In the genomic region with DNA sequence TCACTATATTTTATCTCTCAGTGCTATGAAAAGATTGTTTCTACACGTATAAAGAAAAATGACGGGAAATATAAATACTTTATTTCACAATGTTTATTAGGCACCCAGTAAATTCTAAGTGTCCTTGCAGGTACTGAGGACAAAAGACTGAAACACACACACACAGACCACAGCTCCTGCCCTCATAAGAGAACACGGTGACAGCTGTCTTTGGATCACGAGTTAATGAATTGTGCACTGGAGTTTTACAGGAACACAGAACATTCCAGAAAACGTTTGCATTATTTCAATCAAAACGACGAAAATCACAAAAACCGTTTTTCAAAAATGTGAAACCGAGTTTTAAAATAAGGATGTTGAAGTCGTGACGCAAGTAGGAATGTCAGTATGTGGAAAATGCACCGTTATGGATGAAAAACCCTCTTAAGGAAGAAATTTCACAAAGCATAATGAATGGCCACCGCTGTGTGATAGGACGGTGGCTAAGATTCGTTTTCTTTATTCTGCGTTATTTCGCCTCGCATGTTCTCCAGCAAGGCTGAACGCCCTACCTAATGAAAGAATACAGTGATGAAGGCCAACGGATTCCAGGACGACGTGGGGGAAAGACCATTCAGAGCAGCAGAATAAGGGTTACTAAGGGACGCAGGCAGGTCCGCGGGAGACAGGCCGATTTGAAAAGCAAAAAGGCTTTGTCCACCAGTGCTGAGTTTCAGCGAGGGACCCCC, we compare ENCODE assay signal across 8 cellular contexts. TPM values are rescaled to one million over a fixed set of nuclear protein-coding genes. Genes with fewer than 3 reads are reported as not detected.
DNase-seq lines count a peak whose midpoint lies in the region; ATAC-seq lines count a peak whose summit lies in the region.

No MANE protein-coding gene starts in this region.

- POLR2A ChIA-PET in activated naive CD8-positive, alpha-beta T cell treated with anti-CD3 and anti-CD28 coated beads, Interleukin-2, amount 10 ng/mL, durations not matched to agents 7 days and 5 days (lab: Charles Lee): no interaction called here

- no peaks in the 10 kb centered on the region for H3K9me3 Mint-ChIP-seq in activated naive CD8-positive, alpha-beta T cell treated with anti-CD3 and anti-CD28 coated beads, Interleukin-2, amount 10 ng/mL, durations not matched to agents 7 days and 5 days

- no peaks in the 10 kb centered on the region for H3K27me3 ChIP-seq in thymus (ENCODE audit: control insufficient read depth, insufficient read depth)

- no peaks in the 10 kb centered on the region for H3K36me3 ChIP-seq in thymus (ENCODE audit: control insufficient read depth, insufficient read depth)

- peak overlapping the region; percentile 95 for H3K27ac Mint-ChIP-seq in activated naive CD8-positive, alpha-beta T cell treated with anti-CD3 and anti-CD28 coated beads, Interleukin-2, amount 10 ng/mL, durations not matched to agents 7 days and 5 days

- peak overlapping the region; percentile 69 for H3K4me3 ChIP-seq in thymus (ENCODE audit: low read length)

- 7% methylated on average over 27 of the region's 27 CpGs for WGBS in thymus

- peak overlapping the region; percentile 87 for H3K4me3 Mint-ChIP-seq in activated naive CD8-positive, alpha-beta T cell treated with anti-CD3 and anti-CD28 coated beads, Interleukin-2, amount 10 ng/mL, durations not matched to agents 7 days and 5 days

- peak overlapping the region; percentile 68 for H3K27ac ChIP-seq in thymus (ENCODE audit: low read depth)

- no peaks in the 10 kb centered on the region for H3K4me1 ChIP-seq in thymus (ENCODE audit: control insufficient read depth, insufficient read depth, low read length)

- H3K27me3 Mint-ChIP-seq in activated naive CD8-positive, alpha-beta T cell treated with anti-CD3 and anti-CD28 coated beads, Interleukin-2, amount 10 ng/mL, durations not matched to agents 7 days and 5 days: no peaks in the 10 kb centered on the region

- ATAC-seq in HG03378 (IDR thresholded peaks at IDR 0.05; ENCODE audit: unreplicated experiment): peak; percentile 25
- no peak for ATAC-seq in activated naive CD8-positive, alpha-beta T cell treated with anti-CD3 and anti-CD28 coated beads, Interleukin-2, amount 10 ng/mL, durations not matched to agents 7 days and 5 days (ENCODE audit: low read depth)
- no peak for ATAC-seq in HG02759 (IDR thresholded peaks at IDR 0.05; ENCODE audit: unreplicated experiment)

- H3K4me1 Mint-ChIP-seq in activated naive CD8-positive, alpha-beta T cell treated with anti-CD3 and anti-CD28 coated beads, Interleukin-2, amount 10 ng/mL, durations not matched to agents 7 days and 5 days: peaks cover 5% of the 10 kb centered on the region

- H3K9me3 ChIP-seq in thymus (ENCODE audit: control insufficient read depth): no peaks in the 10 kb centered on the region

- DNase-seq in NCI-H748 (lab: John Stamatoyannopoulos, UW; ENCODE audit: unreplicated experiment) (peak; percentile 29), NCI-H748 treated with DMSO at 0.1 percent for 48 hours (lab: John Stamatoyannopoulos, UW) (no peak), kidney glomerular epithelial cell (lab: John Stamatoyannopoulos, UW) (peak; percentile 73), NCI-H2081 (lab: John Stamatoyannopoulos, UW) (no peak)
- DNase-seq in activated naive CD8-positive, alpha-beta T cell treated with anti-CD3 and anti-CD28 coated beads, Interleukin-2, amount 10 ng/mL, durations not matched to agents 7 days and 5 days: no peak

- H3K36me3 Mint-ChIP-seq in activated naive CD8-positive, alpha-beta T cell treated with anti-CD3 and anti-CD28 coated beads, Interleukin-2, amount 10 ng/mL, durations not matched to agents 7 days and 5 days: no peaks in the 10 kb centered on the region

RNA-seq across cellular contexts. Expression of gene FAM156A, which starts 24.2 kb away (rescaled TPM):
- 10 to 100 TPM; 19.3 to 23.3 TPM for total RNA-seq in activated naive CD8-positive, alpha-beta T cell treated with anti-CD3 and anti-CD28 coated beads, Interleukin-2, amount 10 ng/mL, durations not matched to agents 7 days and 5 days
- polyA plus RNA-seq in thymus: 14.8 TPM

RNA-seq across cellular contexts. Expression of gene FAM156B, which starts 37.0 kb away (rescaled TPM):
- total RNA-seq in activated naive CD8-positive, alpha-beta T cell treated with anti-CD3 and anti-CD28 coated beads, Interleukin-2, amount 10 ng/mL, durations not matched to agents 7 days and 5 days: 10 to 100 TPM; 15.6 to 16.6 TPM
- 70.5 TPM for polyA plus RNA-seq in thymus

Comparison
In these comparisons a context has a peak if more than half of its experiments do, and no peak if none do; other contexts are left out.
1. DNase-seq: peak in NCI-H748 (single experiment) and kidney glomerular epithelial cell (single experiment); none in NCI-H748 treated with DMSO at 0.1 percent for 48 hours (single experiment), activated naive CD8-positive, alpha-beta T cell treated with anti-CD3 and anti-CD28 coated beads, Interleukin-2, amount 10 ng/mL, durations not matched to agents 7 days and 5 days (single experiment) and NCI-H2081 (0 of 2).